ENCODE assay signal across 25 cellular contexts in the genomic region with DNA sequence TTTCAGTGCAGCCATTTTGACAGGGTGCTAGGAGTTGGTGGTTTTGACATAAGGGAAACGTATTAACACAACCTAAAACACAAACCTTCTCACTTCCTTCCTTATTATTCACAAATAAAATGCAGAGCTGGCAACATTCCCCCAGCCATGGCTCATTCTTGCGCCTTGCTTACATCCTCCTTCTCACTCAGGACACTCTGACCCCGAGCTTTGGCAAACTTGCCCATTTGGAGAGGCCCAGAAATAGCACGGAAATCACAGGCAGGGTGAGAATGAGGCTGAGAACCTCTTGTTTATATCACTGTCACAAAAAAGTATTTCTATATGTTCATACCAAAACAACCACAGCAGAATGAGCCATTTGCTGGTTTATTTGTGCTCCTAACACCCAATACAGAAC.
"Had no signal": no experiment of that assay in that cellular context is flagged by ENCODE, and none has a peak within 500 bp of the region (broad histone marks: within the 10 kb centered on the region; RNA-seq: fewer than 3 reads in every experiment).

No MANE protein-coding gene starts in this region.

- H3K27me3 ChIP-seq: right lobe of liver, upper lobe of left lung had no signal

- H3K9me3 ChIP-seq: left lung, right lobe of liver, upper lobe of left lung had no signal

- H3K4me3 ChIP-seq: left lung, right lobe of liver, skin epidermis, upper lobe of left lung had no signal

- H3K27ac ChIP-seq: left lung, parathyroid adenoma, right lobe of liver, skin epidermis, upper lobe of left lung had no signal

- H3K36me3 ChIP-seq: left lung, right lobe of liver, upper lobe of left lung had no signal

- H3K4me1 ChIP-seq: left lung, parathyroid adenoma, right lobe of liver, upper lobe of left lung had no signal

- ATAC-seq: left lung; stimulated activated naive CD8-positive, alpha-beta T cell treated with anti-CD3 and anti-CD28 coated beads, Interleukin-15, Interleukin-2, amounts not matched to agents 100 U/mL and 50 U/mL, for 24 hours; T-helper 17 cell had no signal

- DNase-seq: activated CD4-positive, alpha-beta memory T cell treated with anti-CD3 and anti-CD28 coated beads for 36 hours; activated CD4-positive, alpha-beta T cell treated with anti-CD3 and anti-CD28 coated beads, Interleukin-2, amount 10 ng/mL, durations not matched to agents 24 days and 14 days; activated CD4-positive, CD25-positive, alpha-beta regulatory T cell treated with anti-CD3 and anti-CD28 coated beads, Interleukin-2, amount 50 U/mL, for 72 hours; activated CD8-positive, alpha-beta memory T cell treated with anti-CD3 and anti-CD28 coated beads, Interleukin-2, amount 50 U/mL, for 4 hours; activated gamma-delta T cell; activated naive CD4-positive, alpha-beta T cell treated with anti-CD3 and anti-CD28 coated beads, Interleukin-2, amount 10 ng/mL, durations not matched to agents 7 days and 5 days; activated naive CD8-positive, alpha-beta T cell treated with anti-CD3 and anti-CD28 coated beads, Interleukin-2, amount 10 ng/mL, durations not matched to agents 7 days and 5 days; activated T-cell treated with anti-CD3 and anti-CD28 coated beads, Interleukin-2, amount 50 U/mL, for 24 hours; amniotic stem cell; central memory CD4-positive, alpha-beta T cell; foreskin fibroblast; kidney glomerular epithelial cell; left lung; mammary epithelial cell; naive B cell; nephron progenitor cell; stimulated activated CD4-positive, alpha-beta T cell treated with anti-CD3 and anti-CD28 coated beads, Interleukin-12 subunit alpha, Interleukin-12 subunit beta, amount 100 ng/mL, for 4 hours; stimulated activated CD4-positive, alpha-beta T cell treated with anti-CD3 and anti-CD28 coated beads, Interleukin-4, amount 100 ng/mL, for 1 hour; stimulated activated naive CD8-positive, alpha-beta T cell treated with anti-CD3 and anti-CD28 coated beads, Interleukin-15, Interleukin-2, amounts not matched to agents 100 U/mL and 50 U/mL, for 24 hours; T-helper 17 cell; T1000; upper lobe of left lung had no signal
